ENCODE assay signal across 18 cellular contexts in the genomic region with DNA sequence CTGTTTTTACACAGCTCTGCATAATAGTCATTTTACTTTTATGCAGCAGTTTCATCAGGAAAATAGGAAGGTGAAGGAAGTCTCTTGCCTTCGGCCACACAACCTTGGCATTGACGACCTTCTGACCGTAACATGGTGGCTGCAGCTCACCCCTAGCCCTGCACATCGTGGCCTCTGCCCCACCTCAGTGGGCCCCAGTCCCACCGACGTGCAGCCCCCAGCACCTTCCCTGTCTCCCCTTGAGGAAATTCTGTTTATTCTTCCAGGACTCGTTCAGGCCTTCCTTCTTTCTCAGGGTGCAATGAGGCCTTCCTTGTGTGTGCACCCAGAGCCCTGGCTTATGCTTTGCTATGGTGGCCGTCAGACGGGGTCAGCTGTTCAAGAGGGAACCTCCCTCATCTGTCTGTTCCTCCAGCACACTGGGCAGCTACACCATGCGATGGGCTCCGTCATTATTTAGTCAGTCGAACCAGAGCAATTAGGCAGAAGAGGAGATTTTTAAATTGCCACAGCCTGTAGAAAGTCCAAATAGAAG. TPM values are rescaled to one million over a fixed set of nuclear protein-coding genes. Genes with fewer than 3 reads are reported as not detected.
A peak's percentile ranks its signal among the peaks of the same experiment; 100 is the strongest.
DNase-seq lines count a peak whose midpoint lies in the region; ATAC-seq and TF ChIP-seq lines count a peak whose summit lies in the region.
"Had no signal": no experiment of that assay in that cellular context is flagged by ENCODE, and none has a peak within 500 bp of the region (broad histone marks: within the 10 kb centered on the region; RNA-seq: fewer than 3 reads in every experiment).

No MANE protein-coding gene starts in this region.

- H3K9me3 Mint-ChIP-seq in endothelial cell (ENCODE audit: unreplicated experiment), result no peaks in the 10 kb centered on the region
- H3K9me3 Mint-ChIP-seq in activated T-cell treated with anti-CD3 and anti-CD28 coated beads, Interleukin-2, amount 50 U/mL, for 4 hours, result no peaks in the 10 kb centered on the region
- H3K9me3 Mint-ChIP-seq: CD8-positive, alpha-beta T cell; HFFc6 had no signal

- H3K27me3 Mint-ChIP-seq in endothelial cell (ENCODE audit: unreplicated experiment), result peaks cover 12% of the 10 kb centered on the region
- peaks cover 3% of the 10 kb centered on the region for H3K27me3 Mint-ChIP-seq in activated T-cell treated with anti-CD3 and anti-CD28 coated beads, Interleukin-2, amount 50 U/mL, for 4 hours (ENCODE audit: low read depth)

- H2AFZ ChIP-seq in osteoblast (ENCODE audit: low read length), result no peak overlapping the region

- peaks cover 40% of the 10 kb centered on the region for H3K36me3 Mint-ChIP-seq in endothelial cell (ENCODE audit: low read depth, unreplicated experiment)
- no peaks in the 10 kb centered on the region for H3K36me3 Mint-ChIP-seq in activated T-cell treated with anti-CD3 and anti-CD28 coated beads, Interleukin-2, amount 50 U/mL, for 4 hours (ENCODE audit: insufficient read depth)
- H3K36me3 Mint-ChIP-seq: CD8-positive, alpha-beta T cell had no signal

- peak overlapping the region; percentile 76 for H3K4me3 Mint-ChIP-seq in endothelial cell (ENCODE audit: unreplicated experiment)
- no peak overlapping the region for H3K4me3 Mint-ChIP-seq in activated T-cell treated with anti-CD3 and anti-CD28 coated beads, Interleukin-2, amount 50 U/mL, for 4 hours
- H3K4me3 Mint-ChIP-seq: B cell; CD8-positive, alpha-beta T cell; HFFc6 had no signal

- peaks cover 11% of the 10 kb centered on the region for H3K27me3 ChIP-seq in osteoblast (ENCODE audit: insufficient read depth, low read length)

- DNase-seq in cardiac septum (ENCODE audit: low spot score) (peak; percentile 54), left ventricle myocardium superior (no peak), endothelial cell (ENCODE audit: low spot score) (no peak), osteoblast (ENCODE audit: insufficient read length, low spot score, missing footprints) (peak; percentile 58), 8988T (no peak)
- no peak for DNase-seq in activated T-cell treated with anti-CD3 and anti-CD28 coated beads, Interleukin-2, amount 50 U/mL, for 4 hours
- no peak for DNase-seq in activated CD4-positive, alpha-beta T cell treated with anti-CD3 and anti-CD28 coated beads for 4 hours
- DNase-seq: C1 segment of cervical spinal cord; CD8-positive, alpha-beta T cell; COR-L47; DMS153; DMS79 treated with DMSO at 0.1 percent for 48 hours; EL; HCEC 1CT; HFFc6 had no signal

- H3K27ac ChIP-seq in osteoblast (ENCODE audit: low read depth, low read length), result no peak overlapping the region
- H3K27ac ChIP-seq: HL-60 had no signal

- H3K27ac Mint-ChIP-seq in endothelial cell (ENCODE audit: unreplicated experiment), result no peak overlapping the region
- H3K27ac Mint-ChIP-seq: B cell; CD8-positive, alpha-beta T cell; HFFc6 had no signal

- no peak overlapping the region for H3K4me3 ChIP-seq in osteoblast (ENCODE audit: insufficient read depth, low read length)

- ATAC-seq in left ventricle myocardium superior (no peak), HG02642 (IDR thresholded peaks at IDR 0.05; ENCODE audit: poor library complexity, unreplicated experiment) (no peak)
- no peak for ATAC-seq in activated T-cell treated with anti-CD3 and anti-CD28 coated beads, Interleukin-2, amount 50 U/mL, for 4 hours
- ATAC-seq: CD8-positive, alpha-beta T cell had no signal

- no peaks in the 10 kb centered on the region for H3K9me3 ChIP-seq in osteoblast (ENCODE audit: low read depth, low read length)

- H4K20me1 ChIP-seq in osteoblast (ENCODE audit: insufficient read depth, low read length), result no peaks in the 10 kb centered on the region

- intact Hi-C loops in cardiac septum (cut with DNase I) (no loop called here), left ventricle myocardium superior (cut with micrococcal nuclease) (no loop called here)

- no peaks in the 10 kb centered on the region for H3K4me1 Mint-ChIP-seq in endothelial cell (ENCODE audit: unreplicated experiment)
- H3K4me1 Mint-ChIP-seq in activated T-cell treated with anti-CD3 and anti-CD28 coated beads, Interleukin-2, amount 50 U/mL, for 4 hours (ENCODE audit: low read depth), result no peaks in the 10 kb centered on the region
- H3K4me1 Mint-ChIP-seq: B cell had no signal

- H3K36me3 ChIP-seq in osteoblast (ENCODE audit: insufficient read depth, low read length), result no peaks in the 10 kb centered on the region

- no peaks in the 10 kb centered on the region for H3K79me2 ChIP-seq in osteoblast (ENCODE audit: insufficient read depth, low read length)

- H3K4me2 ChIP-seq in osteoblast (ENCODE audit: insufficient read depth, low read length), result no peak overlapping the region

- TF ChIP-seq CTCF in endothelial cell (IDR thresholded peaks at IDR 0.05; ENCODE audit: unreplicated experiment) (no peak), osteoblast (IDR thresholded peaks at IDR 0.05; ENCODE audit: extremely low read depth, low read depth, low read length) (no peak)

- H3K4me1 ChIP-seq in osteoblast (ENCODE audit: insufficient read depth, low read length), result no peaks in the 10 kb centered on the region

RNA-seq across cellular contexts. Expression of a gene that starts 33.3 kb away (rescaled TPM):
- total RNA-seq in cardiac septum, result 10.7 TPM
- total RNA-seq in left ventricle myocardium superior, result 12.1 TPM
- total RNA-seq in endothelial cell (ENCODE audit: unreplicated experiment), result 321 TPM
- 1.8 and 2.9 TPM in 2 replicates for total RNA-seq in osteoblast
- total RNA-seq in activated T-cell treated with anti-CD3 and anti-CD28 coated beads, Interleukin-2, amount 50 U/mL, for 4 hours, result 1 to 10 TPM; 1.1 to 1.4 (median 1.3) TPM

Comparison
In these comparisons a context has a peak if more than half of its experiments do, and no peak if none do; other contexts are left out.
1. DNase-seq: peak in cardiac septum (single experiment) and osteoblast (single experiment); none in left ventricle myocardium superior (single experiment), endothelial cell (single experiment), activated T-cell treated with anti-CD3 and anti-CD28 coated beads, Interleukin-2, amount 50 U/mL, for 4 hours (single experiment), activated CD4-positive, alpha-beta T cell treated with anti-CD3 and anti-CD28 coated beads for 4 hours (0 of 2) and 8988T (single experiment).
2. RNA of a gene that starts 33.3 kb away (total RNA-seq): 321 TPM in endothelial cell (single experiment); 12.1 TPM in left ventricle myocardium superior (single experiment), 10.7 TPM in cardiac septum (single experiment), 1.8 to 2.9 TPM in osteoblast and 1.1 to 1.4 TPM in activated T-cell treated with anti-CD3 and anti-CD28 coated beads, Interleukin-2, amount 50 U/mL, for 4 hours; every median in the first group is over 10 times any median in the second.